ENCODE assay signal across 11 cellular contexts in the genomic region with DNA sequence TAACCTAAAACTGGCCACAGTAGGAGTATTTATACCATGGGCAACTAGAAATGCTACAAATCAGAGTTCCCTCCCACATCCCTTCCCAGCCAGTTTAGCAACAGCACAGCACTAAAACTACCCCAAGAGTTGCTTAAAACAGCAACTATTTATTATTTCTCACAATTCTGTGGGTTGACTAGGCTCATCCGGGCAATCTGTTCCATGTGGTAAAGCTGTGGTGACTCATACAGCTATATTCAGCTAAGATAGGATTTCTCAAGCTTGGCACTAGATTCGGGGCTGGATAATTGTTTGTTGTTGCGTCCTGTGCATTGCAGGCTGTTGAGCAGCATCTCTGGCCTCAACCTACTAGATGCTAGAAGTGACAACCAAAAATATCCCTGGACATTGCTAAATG. TPM values are rescaled to one million over a fixed set of nuclear protein-coding genes. Genes with fewer than 3 reads are reported as not detected.
DNase-seq lines count a peak whose midpoint lies in the region; ATAC-seq and TF ChIP-seq lines count a peak whose summit lies in the region.
"Had no signal": no experiment of that assay in that cellular context is flagged by ENCODE, and none has a peak within 500 bp of the region (broad histone marks: within the 10 kb centered on the region; RNA-seq: fewer than 3 reads in every experiment).

No MANE protein-coding gene starts in this region.

- TF ChIP-seq CTCF in cardiac fibroblast (IDR thresholded peaks at IDR 0.05; ENCODE audit: low read depth, low read length) (no peak), omental fat pad (IDR thresholded peaks at IDR 0.05) (no peak)

- no peak overlapping the region for H3K4me3 ChIP-seq in cardiac fibroblast (replicated peaks in 1 of 2; ENCODE audit: low read depth in 2 of 2, low read length in 2 of 2)

- DNase-seq in EH (ENCODE audit: low read depth) (peak; percentile 93), NOMO-1 (lab: John Stamatoyannopoulos, UW; ENCODE audit: unreplicated experiment in 2 of 2) (peak; percentile 87 to 96), cardiac fibroblast (ENCODE audit: low read depth in 2 of 2) (peak; percentile 86 to 90), omental fat pad (ENCODE audit: low spot score) (no peak), NCI-H2227 (lab: John Stamatoyannopoulos, UW; ENCODE audit: unreplicated experiment) (no peak), NCI-H1417 treated with DMSO at 0.1 percent for 48 hours (lab: John Stamatoyannopoulos, UW) (no peak), NCI-H748 treated with DMSO at 0.1 percent for 48 hours (lab: John Stamatoyannopoulos, UW) (no peak)
- DNase-seq: activated gamma-delta T cell treated with Interleukin-2 at 50 U/mL for 16 hours, NCI-H187 treated with DMSO at 0.1 percent for 48 hours, trophoblast cell had no signal

- ATAC-seq in omental fat pad (ENCODE audit: low FRiP score) (peak; percentile 59), HG02623 (IDR thresholded peaks at IDR 0.05; ENCODE audit: unreplicated experiment) (no peak)

RNA-seq across cellular contexts. Expression of gene HECA, which starts 8.6 kb away (rescaled TPM):
- total RNA-seq in omental fat pad, result 10 to 100 TPM; 37.6 to 59.4 (median 45.2) TPM

Comparison
In these comparisons a context has a peak if more than half of its experiments do, and no peak if none do; other contexts are left out.
1. DNase-seq: peak in EH (single experiment), NOMO-1 (2 of 2) and cardiac fibroblast (2 of 2); none in omental fat pad (single experiment), NCI-H2227 (single experiment), NCI-H1417 treated with DMSO at 0.1 percent for 48 hours (single experiment) and NCI-H748 treated with DMSO at 0.1 percent for 48 hours (single experiment).